15 cellular contexts compared by ENCODE assay signal in the genomic region with DNA sequence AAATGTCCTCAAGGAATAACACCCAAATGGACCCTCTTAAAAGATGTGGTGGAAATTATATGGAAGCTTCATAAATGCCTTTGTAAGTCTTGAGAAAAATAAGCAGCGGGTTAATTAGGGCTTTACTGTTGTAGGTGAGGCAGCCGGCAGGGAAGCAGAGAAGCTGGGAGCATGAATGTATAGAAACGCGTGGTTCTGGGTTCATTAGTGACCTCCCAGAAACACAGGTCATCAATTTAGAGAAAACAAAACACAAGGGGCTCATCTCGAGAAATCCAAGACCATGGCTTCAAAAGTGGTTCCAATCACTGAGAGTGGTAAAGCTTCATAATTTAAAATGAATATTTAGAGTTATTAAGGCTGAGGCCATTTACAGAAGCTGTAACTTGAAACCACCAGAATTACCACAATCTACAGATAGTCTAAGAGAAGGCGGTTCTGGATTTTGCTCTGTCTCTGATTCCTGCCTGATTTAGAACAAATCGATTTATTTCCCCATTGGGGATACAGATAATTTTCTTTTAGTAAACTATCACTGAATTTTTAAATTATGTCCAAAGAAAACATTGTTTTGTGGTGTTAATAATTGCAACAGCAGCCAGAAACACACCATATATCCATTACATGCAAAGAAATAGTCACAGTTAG.
"Had no signal": no experiment of that assay in that cellular context is flagged by ENCODE, and none has a peak within 500 bp of the region (broad histone marks: within the 10 kb centered on the region; RNA-seq: fewer than 3 reads in every experiment).

No MANE protein-coding gene starts in this region.

- H3K4me3 ChIP-seq: coronary artery had no signal

- ATAC-seq: foreskin keratinocyte, left cardiac atrium, left ventricle myocardium superior had no signal

- H3K27ac ChIP-seq: coronary artery, foreskin keratinocyte, neutrophil had no signal

- H3K36me3 ChIP-seq: neutrophil had no signal

- DNase-seq: effector CD4-positive, alpha-beta T cell; erythroblast; foreskin keratinocyte; immature natural killer cell; kidney; left cardiac atrium; left ventricle myocardium superior; mesendoderm; naive B cell; right cardiac atrium; small intestine; stimulated activated CD4-positive, alpha-beta T cell treated with anti-CD3 and anti-CD28 coated beads, Interleukin-12 subunit alpha, Interleukin-12 subunit beta, amount 100 ng/mL, for 4 hours; stimulated activated naive CD4-positive, alpha-beta T cell treated with Interleukin-2 at 50 U/mL for 16 hours had no signal

- H3K9me3 ChIP-seq: neutrophil had no signal

- H3K4me1 ChIP-seq: foreskin keratinocyte had no signal
